Comparison of ENCODE assay signal across 24 cellular contexts in the genomic region with DNA sequence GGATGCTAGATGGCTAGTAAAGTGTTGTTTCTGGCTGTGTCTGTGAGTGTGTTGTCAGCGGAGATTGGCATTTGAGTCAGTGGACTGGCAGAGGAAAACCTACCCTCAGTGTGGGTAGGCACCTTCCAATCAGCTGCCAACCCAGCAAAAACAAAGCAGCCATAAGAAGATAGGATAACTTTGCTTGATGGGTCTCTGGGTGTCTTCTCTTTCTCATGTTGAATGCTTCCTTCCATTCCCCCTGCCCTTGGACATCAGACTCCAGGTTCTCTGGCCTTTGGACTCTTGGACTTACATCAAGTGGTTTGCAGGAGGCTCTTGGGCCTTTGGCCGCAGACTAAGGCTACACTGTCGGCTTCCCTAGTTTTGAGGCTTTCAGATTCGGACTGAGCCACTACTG.
DNase-seq lines count a peak whose midpoint lies in the region; ATAC-seq, FAIRE-seq and TF ChIP-seq lines count a peak whose summit lies in the region.
"Had no signal": no experiment of that assay in that cellular context is flagged by ENCODE, and none has a peak within 500 bp of the region (broad histone marks: within the 10 kb centered on the region; RNA-seq: fewer than 3 reads in every experiment).

No MANE protein-coding gene starts in this region.

- no peak overlapping the region for H4K8ac ChIP-seq in H1 (ENCODE audit: extremely low read depth, insufficient read depth, low read length)
- H4K8ac ChIP-seq in mesendoderm (ENCODE audit: low read depth, low read length): no peak overlapping the region
- H4K8ac ChIP-seq in trophoblast cell (ENCODE audit: low read depth, low read length): no peak overlapping the region

- H3K79me1 ChIP-seq in H1 (ENCODE audit: low read depth, low read length) (no peaks in the 10 kb centered on the region), mesendoderm (ENCODE audit: low read length) (no peaks in the 10 kb centered on the region), trophoblast cell (ENCODE audit: low read length) (no peaks in the 10 kb centered on the region)

- H3K9ac ChIP-seq in liver (ENCODE audit: low read depth in 1 of 2, low read length in 2 of 2) (no peak overlapping the region), HepG2 (ENCODE audit: insufficient read depth, low read depth, low read length) (no peak overlapping the region), H1 (replicated peaks in 1 of 4; ENCODE audit: extremely low read depth in 1 of 4, low read depth in 3 of 4, low read length in 3 of 4) (no peak overlapping the region), mesendoderm (ENCODE audit: low read length) (no peak overlapping the region), trophoblast cell (ENCODE audit: low read length) (peak overlapping the region; percentile 33)
- H3K9ac ChIP-seq: BLaER1 treated with 17β-estradiol and CSF1 and Interleukin-3, amounts not matched to agents 10 nM and 100 nM had no signal

- H3K27me3 ChIP-seq in liver (ENCODE audit: control insufficient read depth in 4 of 4, insufficient read depth in 4 of 4, low read length in 3 of 4) (no peaks in the 10 kb centered on the region), HepG2 (ENCODE audit: control insufficient read depth in 1 of 2, insufficient read depth in 2 of 2, low read length in 2 of 2) (no peaks in the 10 kb centered on the region), H1 (replicated peaks in 1 of 4; ENCODE audit: control insufficient read depth in 3 of 4, extremely low read depth in 1 of 4, insufficient read depth in 3 of 4, low read length in 3 of 4) (no peaks in the 10 kb centered on the region), mesendoderm (ENCODE audit: insufficient read depth, low read length, poor library complexity) (no peaks in the 10 kb centered on the region), trophoblast cell (ENCODE audit: insufficient read depth, low read length) (no peaks in the 10 kb centered on the region), psoas muscle (ENCODE audit: insufficient read depth in 3 of 3, low read length in 2 of 3) (no peaks in the 10 kb centered on the region)
- H3K27me3 ChIP-seq: BLaER1 treated with 17β-estradiol and CSF1 and Interleukin-3, amounts not matched to agents 10 nM and 100 nM had no signal

- H3K27ac Mint-ChIP-seq in activated naive CD4-positive, alpha-beta T cell treated with anti-CD3 and anti-CD28 coated beads, Interleukin-2, amount 50 U/mL, for 72 hours: no peak overlapping the region
- H3K27ac Mint-ChIP-seq in HFFc6: no peak overlapping the region
- H3K27ac Mint-ChIP-seq: B cell; CD4-positive, alpha-beta T cell; CD8-positive, alpha-beta T cell had no signal

- no peak overlapping the region for H2BK20ac ChIP-seq in H1 (ENCODE audit: low read length)

- H4K20me1 ChIP-seq in HepG2 (ENCODE audit: insufficient read depth, low read length) (no peaks in the 10 kb centered on the region), H1 (replicated peaks in 1 of 2; ENCODE audit: control insufficient read depth in 1 of 2, insufficient read depth in 2 of 2, low read length in 2 of 2) (no peaks in the 10 kb centered on the region)
- H4K20me1 ChIP-seq: BLaER1 treated with 17β-estradiol and CSF1 and Interleukin-3, amounts not matched to agents 10 nM and 100 nM had no signal

- WGBS in liver: 61% methylated on average over 4 of the region's 4 CpGs
- WGBS in HepG2 (ENCODE audit: low lambda C conversion rate): 16% methylated on average over 4 of the region's 4 CpGs
- WGBS in H1 (ENCODE audit: extremely low coverage in 1 of 2, insufficient coverage in 1 of 2, insufficient read length in 1 of 2, insufficient replicate concordance in 2 of 2, low coverage in 1 of 2, low lambda C conversion rate in 2 of 2, missing lambda C conversion rate in 1 of 2), 2 experiments: 96% methylated on average over 4 of the region's 4 CpGs; no CpG with 5 or more reads in 1 of the 2 experiments
- WGBS in mesendoderm (ENCODE audit: extremely low coverage, insufficient coverage, low lambda C conversion rate): no CpG with 5 or more reads among the region's 4 CpGs
- no CpG with 5 or more reads among the region's 4 CpGs for WGBS in trophoblast cell (ENCODE audit: extremely low coverage, insufficient coverage, insufficient read length)
- 88 to 93% (median 90%) methylated on average over 4 of the region's 4 CpGs for WGBS in psoas muscle, 3 donors

- H3K4ac ChIP-seq in H1 (replicated peaks; ENCODE audit: insufficient read length, low read depth, low read length): no peak overlapping the region
- peak overlapping the region; percentile 97 for H3K4ac ChIP-seq in mesendoderm (ENCODE audit: low read depth, low read length)
- no peak overlapping the region for H3K4ac ChIP-seq in trophoblast cell (ENCODE audit: low read depth, low read length)

- TF ChIP-seq POLR2A in HepG2 (IDR thresholded peaks at IDR 0.05; ENCODE audit: insufficient read depth in 1 of 2, low read depth in 2 of 2, low read length in 2 of 2) (no peak), H1 (IDR thresholded peaks at IDR 0.05; ENCODE audit: control extremely low read depth in 1 of 2, low read depth in 2 of 2, low read length in 2 of 2) (no peak)

- H3K4me3 ChIP-seq in liver (ENCODE audit: low read depth in 1 of 3, low read length in 3 of 3) (no peak overlapping the region), HepG2 (replicated peaks in 1 of 3; ENCODE audit: insufficient read depth in 1 of 3, low read depth in 2 of 3, low read length in 3 of 3) (no peak overlapping the region), H1 (ENCODE audit: extremely low read depth in 1 of 4, insufficient read depth in 2 of 4, low read depth in 3 of 4, low read length in 4 of 4) (no peak overlapping the region), mesendoderm (ENCODE audit: low read length) (no peak overlapping the region), trophoblast cell (ENCODE audit: low read depth, low read length) (no peak overlapping the region), psoas muscle (no peak overlapping the region)
- H3K4me3 ChIP-seq: A549; BLaER1 treated with 17β-estradiol and CSF1 and Interleukin-3, amounts not matched to agents 10 nM and 100 nM had no signal

- intact Hi-C loops in HepG2 (cut with micrococcal nuclease; ENCODE audit: unreplicated experiment): no loop called here
- intact Hi-C loops in psoas muscle (cut with DNase I): no loop called here

- TF ChIP-seq CTCF in liver (IDR thresholded peaks at IDR 0.05; ENCODE audit: low read depth, low read length, missing input control) (no peak), HepG2 (CRISPR knock-in tag; IDR thresholded peaks at IDR 0.05) (no peak), H1 (IDR thresholded peaks at IDR 0.05; ENCODE audit: control extremely low read depth in 1 of 3, insufficient read depth in 1 of 3, low read depth in 1 of 3, low read length in 3 of 3) (no peak), HFFc6 (IDR thresholded peaks at IDR 0.05) (no peak), psoas muscle (IDR thresholded peaks at IDR 0.05) (no peak)

- no TSS peak for BruUV-seq in HepG2 (replicated peaks; lab: Mats Ljungman, UMichigan)

- H3K4me2 ChIP-seq in HepG2 (ENCODE audit: low read depth, low read length): no peak overlapping the region
- no peak overlapping the region for H3K4me2 ChIP-seq in H1 (ENCODE audit: insufficient read depth in 1 of 2, low read depth in 2 of 2, low read length in 2 of 2)
- H3K4me2 ChIP-seq in mesendoderm (ENCODE audit: low read length): no peak overlapping the region
- no peak overlapping the region for H3K4me2 ChIP-seq in trophoblast cell (ENCODE audit: low read length)
- H3K4me2 ChIP-seq: A549; BLaER1 treated with 17β-estradiol and CSF1 and Interleukin-3, amounts not matched to agents 10 nM and 100 nM had no signal

- H3K4me1 ChIP-seq in liver (ENCODE audit: control insufficient read depth in 4 of 4, insufficient read depth in 4 of 4, low read length in 3 of 4) (peaks cover 0 to 3% (median 0%) of the 10 kb centered on the region in 4 donors), HepG2 (ENCODE audit: insufficient read depth, low read length) (no peaks in the 10 kb centered on the region), H1 (replicated peaks in 1 of 4; ENCODE audit: control insufficient read depth in 3 of 4, insufficient read depth in 4 of 4, low read length in 3 of 4) (peaks cover 0 to 3% (median 0%) of the 10 kb centered on the region in 4 experiments; a peak in 2 of 7 replicates), mesendoderm (ENCODE audit: control insufficient read depth, low read depth, low read length) (peaks cover 4% of the 10 kb centered on the region), trophoblast cell (ENCODE audit: control insufficient read depth in 1 of 2, insufficient read depth in 2 of 2, low read length in 2 of 2) (no peaks in the 10 kb centered on the region), psoas muscle (no peaks in the 10 kb centered on the region)
- H3K4me1 ChIP-seq: A549; BLaER1 treated with 17β-estradiol and CSF1 and Interleukin-3, amounts not matched to agents 10 nM and 100 nM; Caco-2 had no signal

- no peak for DNase-seq in HepG2 (ENCODE audit: low spot score)
- DNase-seq in H1 (ENCODE audit: low read depth in 1 of 2, low spot score in 2 of 2): no peak
- DNase-seq in mesendoderm: peak; percentile 54
- DNase-seq in trophoblast cell: no peak
- no peak for DNase-seq in activated naive CD4-positive, alpha-beta T cell treated with anti-CD3 and anti-CD28 coated beads, Interleukin-2, amount 50 U/mL, for 72 hours (ENCODE audit: low spot score in 2 of 2)
- no peak for DNase-seq in HFFc6
- no peak for DNase-seq in psoas muscle
- DNase-seq: AML-193; Caco-2; Calu3; CD4-positive, alpha-beta T cell; CD8-positive, alpha-beta T cell; DMS79 treated with DMSO at 0.1 percent for 48 hours; GF-D8 had no signal

- H3K79me2 ChIP-seq in HepG2 (ENCODE audit: insufficient read depth, low read length): no peaks in the 10 kb centered on the region
- H3K79me2 ChIP-seq in H1 (ENCODE audit: control insufficient read depth in 1 of 2, insufficient read depth in 2 of 2, low read length in 2 of 2): no peaks in the 10 kb centered on the region
- H3K79me2 ChIP-seq in mesendoderm (ENCODE audit: control insufficient read depth, insufficient read depth, low read length): no peaks in the 10 kb centered on the region
- no peaks in the 10 kb centered on the region for H3K79me2 ChIP-seq in trophoblast cell (ENCODE audit: control insufficient read depth, insufficient read depth, low read length, poor library complexity)

- TF ChIP-seq EP300 in HepG2 (IDR thresholded peaks at IDR 0.05; ENCODE audit: low read depth in 2 of 2, low read length in 2 of 2): no peak
- TF ChIP-seq EP300 in HepG2 (CRISPR knock-in tag; IDR thresholded peaks at IDR 0.05; ENCODE audit: borderline replicate concordance): no peak
- no peak for TF ChIP-seq EP300 in H1 (IDR thresholded peaks at IDR 0.05; ENCODE audit: borderline replicate concordance in 1 of 2, low read depth in 2 of 2, low read length in 2 of 2)

- in situ Hi-C loops in HepG2 (cut with HindIII; ENCODE audit: extremely low pct_ligation_motif_present, low pct_unique_long_range_greater_than_20kb): no loop called here

- no peaks in the 10 kb centered on the region for H3K4me1 Mint-ChIP-seq in HFFc6 (ENCODE audit: low read depth)
- H3K4me1 Mint-ChIP-seq: B cell had no signal

- no peak overlapping the region for H2AFZ ChIP-seq in HepG2 (ENCODE audit: low read length)
- H2AFZ ChIP-seq in H1 (ENCODE audit: low read length): peak overlapping the region; percentile 66
- no peak overlapping the region for H2AFZ ChIP-seq in trophoblast cell (ENCODE audit: insufficient read depth, low read length, poor library complexity)

- no peak overlapping the region for H3K4me3 Mint-ChIP-seq in HFFc6
- H3K4me3 Mint-ChIP-seq: B cell; CD4-positive, alpha-beta T cell; CD8-positive, alpha-beta T cell had no signal

- no peak overlapping the region for H3K56ac ChIP-seq in H1 (replicated peaks; ENCODE audit: insufficient read length, low read depth, low read length)
- peak overlapping the region; percentile 71 for H3K56ac ChIP-seq in mesendoderm (ENCODE audit: low read length)

- H3K36me3 Mint-ChIP-seq in activated naive CD4-positive, alpha-beta T cell treated with anti-CD3 and anti-CD28 coated beads, Interleukin-2, amount 50 U/mL, for 72 hours: no peaks in the 10 kb centered on the region
- H3K36me3 Mint-ChIP-seq in HFFc6 (ENCODE audit: low read depth): peaks cover 9% of the 10 kb centered on the region; the same call in 1 of the 2 replicates
- H3K36me3 Mint-ChIP-seq: CD8-positive, alpha-beta T cell had no signal

- H3K9me3 Mint-ChIP-seq in activated naive CD4-positive, alpha-beta T cell treated with anti-CD3 and anti-CD28 coated beads, Interleukin-2, amount 50 U/mL, for 72 hours: peaks cover 10 to 13% of the 10 kb centered on the region in 2 donors
- peaks cover 46% of the 10 kb centered on the region for H3K9me3 Mint-ChIP-seq in HFFc6

- H3K23ac ChIP-seq in H1 (ENCODE audit: insufficient read length): no peak overlapping the region
- no peak overlapping the region for H3K23ac ChIP-seq in mesendoderm (ENCODE audit: low read length)
- H3K23ac ChIP-seq in trophoblast cell (ENCODE audit: low read length): no peak overlapping the region

- H3K27ac ChIP-seq in liver (ENCODE audit: low read depth in 1 of 2, low read length in 2 of 2) (no peak overlapping the region), HepG2 (ENCODE audit: extremely low read length, insufficient read depth, low read length) (no peak overlapping the region), H1 (ENCODE audit: low read depth, low read length) (no peak overlapping the region), mesendoderm (ENCODE audit: low read depth, low read length) (peak overlapping the region; percentile 89), trophoblast cell (ENCODE audit: low read depth, low read length) (no peak overlapping the region), psoas muscle (no peak overlapping the region)
- H3K27ac ChIP-seq: 22Rv1; A549; BLaER1 treated with 17β-estradiol and CSF1 and Interleukin-3, amounts not matched to agents 10 nM and 100 nM; C4-2B had no signal

- H2BK5ac ChIP-seq in H1 (ENCODE audit: low read depth, low read length) (peak overlapping the region; percentile 35; the same call in 1 of the 2 replicates), mesendoderm (ENCODE audit: low read length) (peak overlapping the region; percentile 95), trophoblast cell (ENCODE audit: low read depth, low read length, poor library complexity) (no peak overlapping the region)

- H4K12ac ChIP-seq in trophoblast cell (ENCODE audit: low read depth, low read length): no peak overlapping the region

- H2BK120ac ChIP-seq in H1 (replicated peaks; ENCODE audit: low read depth, low read length) (no peak overlapping the region), mesendoderm (ENCODE audit: low read depth, low read length) (peak overlapping the region; percentile 100), trophoblast cell (ENCODE audit: insufficient read depth, low read length, poor library complexity) (no peak overlapping the region)

- no peaks in the 10 kb centered on the region for H3K36me3 ChIP-seq in liver (ENCODE audit: control insufficient read depth in 4 of 4, insufficient read depth in 3 of 4, low read depth in 1 of 4, low read length in 3 of 4)
- H3K36me3 ChIP-seq in HepG2 (replicated peaks in 1 of 2; ENCODE audit: control insufficient read depth in 1 of 2, insufficient read depth in 2 of 2, low read length in 2 of 2): no peaks in the 10 kb centered on the region
- H3K36me3 ChIP-seq in H1 (ENCODE audit: control insufficient read depth in 2 of 4, insufficient read depth in 4 of 4, low read length in 3 of 4): no peaks in the 10 kb centered on the region
- no peaks in the 10 kb centered on the region for H3K36me3 ChIP-seq in mesendoderm (ENCODE audit: control insufficient read depth, insufficient read depth, low read length)
- H3K36me3 ChIP-seq in trophoblast cell (ENCODE audit: control insufficient read depth in 1 of 2, insufficient read depth in 2 of 2, low read length in 2 of 2): no peaks in the 10 kb centered on the region
- H3K36me3 ChIP-seq in psoas muscle (ENCODE audit: insufficient read depth in 1 of 2, low read depth in 1 of 2): no peaks in the 10 kb centered on the region
- H3K36me3 ChIP-seq: BLaER1 treated with 17β-estradiol and CSF1 and Interleukin-3, amounts not matched to agents 10 nM and 100 nM had no signal

- POLR2A ChIA-PET in HepG2 (lab: Yijun Ruan, JAX): no interaction called here
- POLR2A ChIA-PET in H1 (lab: Charles Lee; ENCODE audit: partially characterized antibody): no interaction called here

- no peak overlapping the region for H2BK12ac ChIP-seq in H1 (ENCODE audit: low read depth, low read length)
- no peak overlapping the region for H2BK12ac ChIP-seq in trophoblast cell (ENCODE audit: low read length)

- H2BK15ac ChIP-seq in H1 (ENCODE audit: low read length) (no peak overlapping the region), mesendoderm (replicated peaks; ENCODE audit: low read depth) (peak overlapping the region; percentile 3)

- no peak overlapping the region for H4K5ac ChIP-seq in H1 (ENCODE audit: insufficient read length, low read depth, low read length)
- H4K5ac ChIP-seq in mesendoderm (ENCODE audit: low read length): peak overlapping the region; percentile 21

- CTCF ChIA-PET in HepG2 (lab: Yijun Ruan, JAX; ENCODE audit: low intra/inter-chr PET ratio, low total read pairs) (no interaction called here), H1 (lab: Charles Lee; ENCODE audit: partially characterized antibody) (no interaction called here)

- no peaks in the 10 kb centered on the region for H3K9me3 ChIP-seq in liver (ENCODE audit: control insufficient read depth in 4 of 4, low read length in 3 of 4)
- H3K9me3 ChIP-seq in HepG2 (ENCODE audit: low read length): no peaks in the 10 kb centered on the region
- H3K9me3 ChIP-seq in H1 (ENCODE audit: insufficient read depth in 2 of 2, low read depth in 1 of 2, low read length in 1 of 2): no peaks in the 10 kb centered on the region
- no peaks in the 10 kb centered on the region for H3K9me3 ChIP-seq in trophoblast cell (ENCODE audit: insufficient read depth, low read depth, low read length)
- H3K9me3 ChIP-seq in psoas muscle: no peaks in the 10 kb centered on the region
- H3K9me3 ChIP-seq: A549; BLaER1 treated with 17β-estradiol and CSF1 and Interleukin-3, amounts not matched to agents 10 nM and 100 nM; Caco-2 had no signal

- no peak for TF ChIP-seq RAD21 in liver (IDR thresholded peaks at IDR 0.05)
- TF ChIP-seq RAD21 in HepG2 (CRISPR knock-in tag; IDR thresholded peaks at IDR 0.05): no peak
- TF ChIP-seq RAD21 in H1 (IDR thresholded peaks at IDR 0.05 in 1 of 2, conservative IDR thresholded peaks at IDR 0.05 in 1 of 2; ENCODE audit: low read depth in 2 of 2, low read length in 2 of 2): no peak

- no peaks in the 10 kb centered on the region for H3K27me3 Mint-ChIP-seq in HFFc6 (ENCODE audit: insufficient read depth)
- H3K27me3 Mint-ChIP-seq: B cell; CD4-positive, alpha-beta T cell had no signal

- H4K91ac ChIP-seq in H1 (replicated peaks; ENCODE audit: insufficient read length, low read length) (no peak overlapping the region), trophoblast cell (ENCODE audit: low read depth, low read length) (no peak overlapping the region)

- no peaks in the 10 kb centered on the region for H3K23me2 ChIP-seq in H1 (ENCODE audit: low read depth, low read length)

- no peak for FAIRE-seq in HepG2 (lab: Jason Lieb, UNC)
- no peak for FAIRE-seq in H1 (lab: Jason Lieb, UNC)
- FAIRE-seq: A549, D721Med, G401.6, GM12891, GM19239 had no signal

- H3K18ac ChIP-seq in H1 (ENCODE audit: extremely low read depth, low read length) (no peak overlapping the region), mesendoderm (ENCODE audit: low read length) (peak overlapping the region; percentile 99), trophoblast cell (ENCODE audit: low read length) (no peak overlapping the region)

- H2AK5ac ChIP-seq in H1 (ENCODE audit: low read depth, low read length) (no peak overlapping the region), mesendoderm (ENCODE audit: low read length) (peak overlapping the region; percentile 81), trophoblast cell (ENCODE audit: low read length) (no peak overlapping the region)

- no peak overlapping the region for H3K14ac ChIP-seq in H1 (ENCODE audit: insufficient read length)
- H3K14ac ChIP-seq in trophoblast cell (ENCODE audit: low read length): no peak overlapping the region

- no peak for ATAC-seq in HepG2
- no peak for ATAC-seq in activated naive CD4-positive, alpha-beta T cell treated with anti-CD3 and anti-CD28 coated beads, Interleukin-2, amount 50 U/mL, for 72 hours
- ATAC-seq in psoas muscle: no peak
- ATAC-seq: A549; CD8-positive, alpha-beta T cell had no signal
